10 cellular contexts compared by ENCODE assay signal in the genomic region with DNA sequence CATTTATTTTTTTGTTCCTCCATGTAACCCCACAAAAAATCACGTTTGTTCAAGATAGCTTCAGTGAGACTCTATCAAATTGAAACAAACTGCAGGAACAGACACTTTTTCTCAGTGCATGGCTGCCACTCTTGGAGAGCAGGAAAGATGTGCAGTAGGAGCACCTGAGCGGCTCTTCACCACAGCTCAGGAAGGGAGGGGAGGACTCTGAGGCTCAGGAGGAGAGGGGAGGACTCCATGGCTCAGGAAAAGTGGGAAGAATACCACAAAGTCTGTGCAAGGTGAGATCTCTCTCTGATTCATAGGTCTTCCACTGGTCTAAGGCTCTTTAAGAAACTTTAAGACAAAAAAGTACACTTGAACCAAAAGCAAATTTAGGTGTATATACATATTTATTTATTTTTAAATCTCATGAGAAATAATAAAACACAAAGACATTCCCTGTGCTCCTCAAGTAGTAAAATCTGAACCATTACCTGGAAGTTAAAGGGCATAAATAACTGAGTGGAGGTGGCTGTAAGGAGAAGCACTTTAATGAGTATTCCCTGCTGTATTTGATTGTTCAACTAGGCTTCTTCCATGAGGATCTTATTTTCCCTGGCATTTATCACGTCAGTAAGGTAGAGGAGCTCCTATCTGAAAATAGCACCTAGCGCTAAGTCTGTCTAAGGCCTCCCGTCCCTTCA.
A peak's percentile ranks its signal among the peaks of the same experiment; 100 is the strongest.
DNase-seq lines count a peak whose midpoint lies in the region; ATAC-seq and TF ChIP-seq lines count a peak whose summit lies in the region.
"Had no signal": no experiment of that assay in that cellular context is flagged by ENCODE, and none has a peak within 500 bp of the region (broad histone marks: within the 10 kb centered on the region; RNA-seq: fewer than 3 reads in every experiment).

No MANE protein-coding gene starts in this region.

- H3K79me2 ChIP-seq in GM23338 (replicated peaks; ENCODE audit: insufficient read depth) (no peaks in the 10 kb centered on the region), neural progenitor cell (ENCODE audit: low read depth) (no peaks in the 10 kb centered on the region)

- H3K4me1 ChIP-seq in GM23338 (ENCODE audit: insufficient read depth) (peaks cover 3% of the 10 kb centered on the region; the same call in 1 of the 2 replicates), RWPE2 (ENCODE audit: insufficient read depth, poor library complexity, severe bottlenecking) (peaks cover 38% of the 10 kb centered on the region), endodermal cell (ENCODE audit: control insufficient read depth, insufficient read depth, low read length) (no peaks in the 10 kb centered on the region), neural progenitor cell (peaks cover 6% of the 10 kb centered on the region)

- H3K9me3 Mint-ChIP-seq in GM23338 (peaks cover 15% of the 10 kb centered on the region), endodermal cell (no peaks in the 10 kb centered on the region), neural progenitor cell (no peaks in the 10 kb centered on the region)

- no peak overlapping the region for H3K4me3 ChIP-seq in GM23338
- no peak overlapping the region for H3K4me3 ChIP-seq in RWPE2 (ENCODE audit: severe bottlenecking)
- no peak overlapping the region for H3K4me3 ChIP-seq in endodermal cell (ENCODE audit: low read length)
- no peak overlapping the region for H3K4me3 ChIP-seq in neural progenitor cell
- H3K4me3 ChIP-seq in MG63 = no peak overlapping the region

- 89% methylated on average over 5 of the region's 5 CpGs for WGBS in endodermal cell (ENCODE audit: insufficient coverage in 1 of 2, insufficient read length in 1 of 2), 2 experiments

- H3K27me3 Mint-ChIP-seq in GM23338 (ENCODE audit: insufficient read depth, low read depth, poor library complexity) = peaks cover 5% of the 10 kb centered on the region
- peaks cover 6% of the 10 kb centered on the region for H3K27me3 Mint-ChIP-seq in endodermal cell (ENCODE audit: insufficient read depth)
- H3K27me3 Mint-ChIP-seq in neural progenitor cell (ENCODE audit: insufficient read depth, low read depth) = peaks cover 2% of the 10 kb centered on the region

- DNase-seq in GM23338 (ENCODE audit: low spot score) = no peak
- DNase-seq in RWPE2 (ENCODE audit: low spot score) = no peak
- peak; percentile 36 for DNase-seq in endodermal cell
- no peak for DNase-seq in neural progenitor cell (ENCODE audit: low spot score)
- DNase-seq in MG63 = no peak
- DNase-seq: amygdala, kidney, NCI-H2227 treated with DMSO at 0.1 percent for 48 hours had no signal

- H2AFZ ChIP-seq in GM23338 (no peak overlapping the region), neural progenitor cell (replicated peaks) (no peak overlapping the region)

- H3K27ac Mint-ChIP-seq in GM23338 (peak overlapping the region; percentile 60), endodermal cell (peak overlapping the region; percentile 85), neural progenitor cell (peak overlapping the region; percentile 65)

- TF ChIP-seq CTCF in GM23338 (conservative IDR thresholded peaks at IDR 0.05; ENCODE audit: low read depth in 2 of 2) (no peak), RWPE2 (IDR thresholded peaks at IDR 0.05; ENCODE audit: poor library complexity, severe bottlenecking) (no peak), endodermal cell (conservative IDR thresholded peaks at IDR 0.05) (no peak), neural progenitor cell (IDR thresholded peaks at IDR 0.05) (no peak)

- no peaks in the 10 kb centered on the region for H3F3A ChIP-seq in GM23338 (replicated peaks; ENCODE audit: low read depth)
- H3F3A ChIP-seq in neural progenitor cell (ENCODE audit: low read depth) = no peaks in the 10 kb centered on the region

- ATAC-seq in GM23338 = no peak
- ATAC-seq in RWPE2 (ENCODE audit: low read depth) = no peak; the same call in 2 of the 3 replicates
- ATAC-seq in HG03378 (IDR thresholded peaks at IDR 0.05; ENCODE audit: unreplicated experiment) = no peak
- ATAC-seq in GM18505 (IDR thresholded peaks at IDR 0.05; ENCODE audit: unreplicated experiment) = no peak

- H3K36me3 ChIP-seq in GM23338 (ENCODE audit: insufficient read depth) (no peaks in the 10 kb centered on the region; the same call in 1 of the 2 replicates), RWPE2 (ENCODE audit: low read depth) (no peaks in the 10 kb centered on the region), endodermal cell (ENCODE audit: control insufficient read depth, insufficient read depth, low read length) (no peaks in the 10 kb centered on the region), neural progenitor cell (no peaks in the 10 kb centered on the region), MG63 (no peaks in the 10 kb centered on the region)

- H4K20me1 ChIP-seq in GM23338 (replicated peaks; ENCODE audit: insufficient read depth) (no peaks in the 10 kb centered on the region), neural progenitor cell (ENCODE audit: low read depth) (no peaks in the 10 kb centered on the region)

- H3K4me1 Mint-ChIP-seq in GM23338 = peaks cover 30% of the 10 kb centered on the region
- H3K4me1 Mint-ChIP-seq in endodermal cell = peaks cover 4% of the 10 kb centered on the region
- H3K4me1 Mint-ChIP-seq in neural progenitor cell = peaks cover 11% of the 10 kb centered on the region

- H3K9me2 ChIP-seq in GM23338 (ENCODE audit: insufficient read depth) = peaks cover 24% of the 10 kb centered on the region

- H3K4me3 Mint-ChIP-seq in GM23338 (no peak overlapping the region; the same call in 2 of the 3 replicates), endodermal cell (no peak overlapping the region), neural progenitor cell (no peak overlapping the region)

- H3K27me3 ChIP-seq in GM23338 (ENCODE audit: insufficient read depth) = no peaks in the 10 kb centered on the region
- H3K27me3 ChIP-seq in RWPE2 (ENCODE audit: insufficient read depth, poor library complexity, severe bottlenecking) = no peaks in the 10 kb centered on the region
- no peaks in the 10 kb centered on the region for H3K27me3 ChIP-seq in endodermal cell (ENCODE audit: control insufficient read depth, insufficient read depth, low read length, poor library complexity, severe bottlenecking)
- H3K27me3 ChIP-seq in neural progenitor cell = no peaks in the 10 kb centered on the region
- H3K27me3 ChIP-seq in MG63 = no peaks in the 10 kb centered on the region

- no peak overlapping the region for H3K9ac ChIP-seq in endodermal cell (ENCODE audit: extremely low read depth, low read length, poor library complexity, severe bottlenecking)
- no peak overlapping the region for H3K9ac ChIP-seq in neural progenitor cell

- H3K4me2 ChIP-seq in GM23338 = no peak overlapping the region
- no peak overlapping the region for H3K4me2 ChIP-seq in neural progenitor cell

- H3K36me3 Mint-ChIP-seq in GM23338 (ENCODE audit: low read depth) (peaks cover 16% of the 10 kb centered on the region; the same call in 2 of the 3 replicates), endodermal cell (ENCODE audit: low read depth) (no peaks in the 10 kb centered on the region), neural progenitor cell (no peaks in the 10 kb centered on the region)

- TF ChIP-seq POLR2A in GM18505 (IDR thresholded peaks at IDR 0.05; ENCODE audit: borderline replicate concordance, extremely low read depth, insufficient read depth, insufficient read length) = no peak

- H3K27ac ChIP-seq in GM23338 (ENCODE audit: low read depth) (no peak overlapping the region), RWPE2 (ENCODE audit: poor library complexity, severe bottlenecking) (peak overlapping the region; percentile 96), endodermal cell (ENCODE audit: low read depth, low read length) (no peak overlapping the region), neural progenitor cell (no peak overlapping the region)

- no peaks in the 10 kb centered on the region for H3K9me3 ChIP-seq in RWPE2 (ENCODE audit: severe bottlenecking)
- H3K9me3 ChIP-seq in endodermal cell (ENCODE audit: control insufficient read depth, low read length) = no peaks in the 10 kb centered on the region
- no peaks in the 10 kb centered on the region for H3K9me3 ChIP-seq in neural progenitor cell (ENCODE audit: low read depth)
- no peaks in the 10 kb centered on the region for H3K9me3 ChIP-seq in MG63

TF ChIP-seq in GM23338, 12 proteins besides CTCF, POLR2A, EP300 and RAD21 (continues in another document):
- TF ChIP-seq POLR2AphosphoS5 (IDR thresholded peaks at IDR 0.05; ENCODE audit: low read depth) = no peak
- TF ChIP-seq STAT1 (IDR thresholded peaks at IDR 0.05; ENCODE audit: unreplicated experiment) = no peak
- TF ChIP-seq, protein P1, sequence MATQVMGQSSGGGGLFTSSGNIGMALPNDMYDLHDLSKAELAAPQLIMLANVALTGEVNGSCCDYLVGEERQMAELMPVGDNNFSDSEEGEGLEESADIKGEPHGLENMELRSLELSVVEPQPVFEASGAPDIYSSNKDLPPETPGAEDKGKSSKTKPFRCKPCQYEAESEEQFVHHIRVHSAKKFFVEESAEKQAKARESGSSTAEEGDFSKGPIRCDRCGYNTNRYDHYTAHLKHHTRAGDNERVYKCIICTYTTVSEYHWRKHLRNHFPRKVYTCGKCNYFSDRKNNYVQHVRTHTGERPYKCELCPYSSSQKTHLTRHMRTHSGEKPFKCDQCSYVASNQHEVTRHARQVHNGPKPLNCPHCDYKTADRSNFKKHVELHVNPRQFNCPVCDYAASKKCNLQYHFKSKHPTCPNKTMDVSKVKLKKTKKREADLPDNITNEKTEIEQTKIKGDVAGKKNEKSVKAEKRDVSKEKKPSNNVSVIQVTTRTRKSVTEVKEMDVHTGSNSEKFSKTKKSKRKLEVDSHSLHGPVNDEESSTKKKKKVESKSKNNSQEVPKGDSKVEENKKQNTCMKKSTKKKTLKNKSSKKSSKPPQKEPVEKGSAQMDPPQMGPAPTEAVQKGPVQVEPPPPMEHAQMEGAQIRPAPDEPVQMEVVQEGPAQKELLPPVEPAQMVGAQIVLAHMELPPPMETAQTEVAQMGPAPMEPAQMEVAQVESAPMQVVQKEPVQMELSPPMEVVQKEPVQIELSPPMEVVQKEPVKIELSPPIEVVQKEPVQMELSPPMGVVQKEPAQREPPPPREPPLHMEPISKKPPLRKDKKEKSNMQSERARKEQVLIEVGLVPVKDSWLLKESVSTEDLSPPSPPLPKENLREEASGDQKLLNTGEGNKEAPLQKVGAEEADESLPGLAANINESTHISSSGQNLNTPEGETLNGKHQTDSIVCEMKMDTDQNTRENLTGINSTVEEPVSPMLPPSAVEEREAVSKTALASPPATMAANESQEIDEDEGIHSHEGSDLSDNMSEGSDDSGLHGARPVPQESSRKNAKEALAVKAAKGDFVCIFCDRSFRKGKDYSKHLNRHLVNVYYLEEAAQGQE (IDR thresholded peaks at IDR 0.05; ENCODE audit: unreplicated experiment) = no peak
- no peak for TF ChIP-seq CREB1 (CRISPR knock-in tag; IDR thresholded peaks at IDR 0.05; ENCODE audit: low read depth)
- TF ChIP-seq NANOG (IDR thresholded peaks at IDR 0.05; ENCODE audit: borderline replicate concordance) = no peak
- no peak for TF ChIP-seq EZH2 (IDR thresholded peaks at IDR 0.05; ENCODE audit: low read depth, unreplicated experiment)
